ENCODE assay signal across 31 cellular contexts in genomic region chr2:206584323-206585116, GRCh38. TPM values are rescaled to one million over a fixed set of nuclear protein-coding genes. Genes with fewer than 3 reads are reported as not detected.
DNase-seq lines count a peak whose midpoint lies in the region; ATAC-seq and TF ChIP-seq lines count a peak whose summit lies in the region.
"Had no signal": no experiment of that assay in that cellular context is flagged by ENCODE, and none has a peak within 500 bp of the region (broad histone marks: within the 10 kb centered on the region; RNA-seq: fewer than 3 reads in every experiment).

No MANE protein-coding gene starts in this region.

- H3K9me3 ChIP-seq in HCT116 (ENCODE audit: control insufficient read depth in 1 of 2, insufficient read depth in 1 of 2, low read depth in 1 of 2, low read length in 2 of 2) (no peaks in the 10 kb centered on the region), esophagus (ENCODE audit: control insufficient read depth in 2 of 2, insufficient read depth in 1 of 2, low read depth in 1 of 2, low read length in 1 of 2) (no peaks in the 10 kb centered on the region)
- H3K9me3 ChIP-seq: pancreas, right lobe of liver, thoracic aorta had no signal

- DNase-seq in HCT116 (ENCODE audit: low read depth, low spot score), result no peak
- DNase-seq in putamen (ENCODE audit: low spot score), result peak; percentile 38
- DNase-seq in NCI-H748 (lab: John Stamatoyannopoulos, UW; ENCODE audit: unreplicated experiment), result no peak
- DNase-seq in activated gamma-delta T cell (lab: John Stamatoyannopoulos, UW), result no peak
- no peak for DNase-seq in COR-L47 (lab: John Stamatoyannopoulos, UW)
- DNase-seq: activated CD4-positive, alpha-beta T cell treated with anti-CD3 and anti-CD28 coated beads for 36 hours; activated naive CD4-positive, alpha-beta T cell treated with anti-CD3 and anti-CD28 coated beads for 36 hours; activated T-cell treated with anti-CD3 and anti-CD28 coated beads, Interleukin-2, amount 50 U/mL, for 48 hours; amniotic stem cell; CD4-positive, alpha-beta memory T cell; GM23248; heart right ventricle; midbrain; MV-4-11; NCI-H146; NCI-H2171; NCI-H524; pancreas; right lobe of liver; RPMI8226; stimulated activated naive CD4-positive, alpha-beta T cell treated with Interleukin-2 at 50 U/mL for 16 hours had no signal

- RAD21 ChIA-PET in HCT116 (lab: Charles Lee; ENCODE audit: low non-redundant PET in 1 of 2, low total read pairs in 2 of 2, uncharacterized antibody in 2 of 2, unreplicated experiment in 2 of 2), result no interaction called here

- H3K9ac ChIP-seq in HCT116 (ENCODE audit: low read length), result no peak overlapping the region
- H3K9ac ChIP-seq: GM23248, KMS-11 had no signal

- CTCF ChIA-PET in HCT116 (lab: Charles Lee), result no interaction called here

- TF ChIP-seq POLR2A in HCT116 (IDR thresholded peaks at IDR 0.05; ENCODE audit: borderline replicate concordance, extremely low read depth, insufficient read depth, insufficient read length), result no peak

- no peaks in the 10 kb centered on the region for H3K9me3 Mint-ChIP-seq in activated T-helper 17 cell treated with anti-CD3 and anti-CD28 coated beads, Interleukin-2, amount 50 U/mL, for 72 hours
- H3K9me3 Mint-ChIP-seq: activated naive CD4-positive, alpha-beta T cell treated with anti-CD3 and anti-CD28 coated beads for 36 hours; dendritic cell treated with granulocyte-macrophage colony-stimulating factor and Interleukin-4, amounts not matched to agents 40 ng/mL and 50 ng/mL, for 4 days had no signal

- peak overlapping the region; percentile 53 for H3K27ac Mint-ChIP-seq in activated T-helper 17 cell treated with anti-CD3 and anti-CD28 coated beads, Interleukin-2, amount 50 U/mL, for 72 hours
- H3K27ac Mint-ChIP-seq: activated CD4-positive, alpha-beta T cell treated with anti-CD3 and anti-CD28 coated beads for 36 hours; activated naive CD4-positive, alpha-beta T cell treated with anti-CD3 and anti-CD28 coated beads for 36 hours; dendritic cell treated with granulocyte-macrophage colony-stimulating factor and Interleukin-4, amounts not matched to agents 40 ng/mL and 50 ng/mL, for 4 days; natural killer cell treated with Interleukin-12 subunit alpha and Interleukin-12 subunit beta and Interleukin-15 and Interleukin-18, amount 100 ng/mL, for 72 hours had no signal

- no peak overlapping the region for H3K4me3 ChIP-seq in HCT116 (replicated peaks in 1 of 2; ENCODE audit: low read depth in 1 of 2, low read length in 2 of 2)
- H3K4me3 ChIP-seq in esophagus (ENCODE audit: low read depth in 1 of 2, low read length in 2 of 2), result no peak overlapping the region
- H3K4me3 ChIP-seq: cardiac muscle cell, GM23248, heart right ventricle, pancreas, right lobe of liver, thoracic aorta had no signal

- peak; percentile 14; the same call in 1 of the 2 replicates for ATAC-seq in HCT116
- no peak for ATAC-seq in activated T-helper 17 cell treated with anti-CD3 and anti-CD28 coated beads, Interleukin-2, amount 50 U/mL, for 72 hours (replicated peaks)
- ATAC-seq: activated CD4-positive, alpha-beta T cell treated with anti-CD3 and anti-CD28 coated beads for 36 hours; left lobe of liver; natural killer cell treated with Interleukin-12 subunit alpha and Interleukin-12 subunit beta and Interleukin-15 and Interleukin-18, amount 100 ng/mL, for 72 hours; right lobe of liver had no signal

- H3K36me3 ChIP-seq in HCT116 (ENCODE audit: control insufficient read depth in 1 of 2, insufficient read depth in 2 of 2, low read length in 2 of 2), result no peaks in the 10 kb centered on the region
- H3K36me3 ChIP-seq in esophagus (ENCODE audit: control insufficient read depth in 2 of 2, insufficient read depth in 2 of 2, low read length in 1 of 2), result no peaks in the 10 kb centered on the region
- H3K36me3 ChIP-seq: cardiac muscle cell, pancreas, right lobe of liver, thoracic aorta had no signal

- peaks cover 0 to 7% of the 10 kb centered on the region in 2 experiments; a peak in 2 of 4 replicates for H3K4me1 ChIP-seq in HCT116 (ENCODE audit: control insufficient read depth in 1 of 2, insufficient read depth in 2 of 2, low read length in 2 of 2)
- no peaks in the 10 kb centered on the region for H3K4me1 ChIP-seq in esophagus (ENCODE audit: control insufficient read depth in 2 of 2, insufficient read depth in 2 of 2, low read length in 1 of 2)
- H3K4me1 ChIP-seq: pancreas, right lobe of liver had no signal

- H3K27ac ChIP-seq in HCT116 (ENCODE audit: low read depth, low read length) (no peak overlapping the region), esophagus (ENCODE audit: low read depth in 2 of 2, low read length in 1 of 2) (peak overlapping the region; percentile 63 to 66)
- H3K27ac ChIP-seq: cardiac muscle cell, GM23248, KMS-11, pancreas, right lobe of liver, thoracic aorta had no signal

- H3K4me2 ChIP-seq in HCT116 (ENCODE audit: low read length), result peak overlapping the region; percentile 19; the same call in 1 of the 2 replicates
- H3K4me2 ChIP-seq: KMS-11 had no signal

- H4K20me1 ChIP-seq in HCT116 (ENCODE audit: insufficient read depth), result no peaks in the 10 kb centered on the region

- H3K27me3 ChIP-seq in HCT116 (ENCODE audit: insufficient read depth, low read length) (no peaks in the 10 kb centered on the region), esophagus (ENCODE audit: control insufficient read depth in 1 of 2, insufficient read depth in 2 of 2, low read length in 2 of 2) (no peaks in the 10 kb centered on the region)
- H3K27me3 ChIP-seq: cardiac muscle cell, heart right ventricle, pancreas, right lobe of liver had no signal

- no peaks in the 10 kb centered on the region for H3K9me2 ChIP-seq in HCT116 (ENCODE audit: insufficient read depth)

- TF ChIP-seq RAD21 in HCT116 (IDR thresholded peaks at IDR 0.05; ENCODE audit: low read depth), result no peak

- H3K4me3 Mint-ChIP-seq in activated T-helper 17 cell treated with anti-CD3 and anti-CD28 coated beads, Interleukin-2, amount 50 U/mL, for 72 hours, result no peak overlapping the region
- H3K4me3 Mint-ChIP-seq: activated CD4-positive, alpha-beta T cell treated with anti-CD3 and anti-CD28 coated beads for 36 hours; activated naive CD4-positive, alpha-beta T cell treated with anti-CD3 and anti-CD28 coated beads for 36 hours; CD4-positive, alpha-beta memory T cell; dendritic cell treated with granulocyte-macrophage colony-stimulating factor and Interleukin-4, amounts not matched to agents 40 ng/mL and 50 ng/mL, for 4 days; natural killer cell treated with Interleukin-12 subunit alpha and Interleukin-12 subunit beta and Interleukin-15 and Interleukin-18, amount 100 ng/mL, for 72 hours had no signal

- H3K27me3 Mint-ChIP-seq in activated T-helper 17 cell treated with anti-CD3 and anti-CD28 coated beads, Interleukin-2, amount 50 U/mL, for 72 hours, result peaks cover 16% of the 10 kb centered on the region
- H3K27me3 Mint-ChIP-seq: activated CD4-positive, alpha-beta T cell treated with anti-CD3 and anti-CD28 coated beads for 36 hours; dendritic cell treated with granulocyte-macrophage colony-stimulating factor and Interleukin-4, amounts not matched to agents 40 ng/mL and 50 ng/mL, for 4 days had no signal

- H2AFZ ChIP-seq in HCT116 (ENCODE audit: low read depth, low read length, poor library complexity, severe bottlenecking), result no peak overlapping the region
- H2AFZ ChIP-seq: GM23248 had no signal

- peaks cover 15% of the 10 kb centered on the region for H3K36me3 Mint-ChIP-seq in activated T-helper 17 cell treated with anti-CD3 and anti-CD28 coated beads, Interleukin-2, amount 50 U/mL, for 72 hours (ENCODE audit: low read depth)
- H3K36me3 Mint-ChIP-seq: natural killer cell treated with Interleukin-12 subunit alpha and Interleukin-12 subunit beta and Interleukin-15 and Interleukin-18, amount 100 ng/mL, for 72 hours had no signal

- POLR2A ChIA-PET in HCT116 (lab: Charles Lee), result no interaction called here

- no peak for TF ChIP-seq CTCF in HCT116 (IDR thresholded peaks at IDR 0.05 in 2 of 3, conservative IDR thresholded peaks at IDR 0.05 in 1 of 3; ENCODE audit: borderline replicate concordance in 1 of 3, insufficient read depth in 1 of 3, low read depth in 2 of 3, low read length in 2 of 3)

- no TSS peak for BruUV-seq in HCT116 (replicated peaks; lab: Mats Ljungman, UMichigan)

- WGBS in esophagus, 2 donors, result 48 to 57% methylated on average over 11 of the region's 11 CpGs

- intact Hi-C loops in HCT116 (cut with micrococcal nuclease), result no loop called here

- peaks cover 4% of the 10 kb centered on the region for H3K4me1 Mint-ChIP-seq in activated T-helper 17 cell treated with anti-CD3 and anti-CD28 coated beads, Interleukin-2, amount 50 U/mL, for 72 hours
- H3K4me1 Mint-ChIP-seq: activated CD4-positive, alpha-beta T cell treated with anti-CD3 and anti-CD28 coated beads for 36 hours had no signal

- no peaks in the 10 kb centered on the region for H3K79me2 ChIP-seq in HCT116 (ENCODE audit: insufficient read depth, low read length)

TF ChIP-seq in HCT116, 20 proteins besides CTCF, POLR2A, EP300 and RAD21 (continues in another document):
- TF ChIP-seq ELF1 (IDR thresholded peaks at IDR 0.05; ENCODE audit: borderline replicate concordance, low read depth) (no peak), SP1 (IDR thresholded peaks at IDR 0.05; ENCODE audit: low read depth) (no peak), JUND (IDR thresholded peaks at IDR 0.05) (no peak), POLR2AphosphoS5 (IDR thresholded peaks at IDR 0.05; ENCODE audit: low read depth, low read length) (no peak), ZFX (IDR thresholded peaks at IDR 0.05) (no peak)

RNA-seq across cellular contexts. Expression of gene FAM237A, which starts 57.8 kb away (rescaled TPM):
- not detected for total RNA-seq in HCT116 (2021; ENCODE audit: unreplicated experiment)
- not detected in 2 replicates for polyA plus RNA-seq in HCT116 (2012)
- not detected for total RNA-seq in activated T-helper 17 cell treated with anti-CD3 and anti-CD28 coated beads, Interleukin-2, amount 50 U/mL, for 72 hours
- not detected for polyA plus RNA-seq in esophagus
- total RNA-seq: activated CD4-positive, alpha-beta T cell treated with anti-CD3 and anti-CD28 coated beads for 36 hours; activated CD8-positive, alpha-beta memory T cell treated with anti-CD3 and anti-CD28 coated beads for 36 hours; activated naive CD4-positive, alpha-beta T cell treated with anti-CD3 and anti-CD28 coated beads for 36 hours; cardiac muscle cell; CD4-positive, alpha-beta memory T cell; GM23248; left lobe of liver; natural killer cell treated with Interleukin-12 subunit alpha and Interleukin-12 subunit beta and Interleukin-15 and Interleukin-18, amount 100 ng/mL, for 72 hours; pancreas; right lobe of liver; T-helper 1 cell treated with Interleukin-12 subunit alpha and Interleukin-12 subunit beta and Interleukin-4 antibody, amounts not matched to agents 30 ng/mL and 1 ng/mL, for 36 hours; thoracic aorta had no signal
- polyA plus RNA-seq: cardiac muscle cell; CD4-positive, alpha-beta memory T cell; GM23248; heart right ventricle; pancreas had no signal
